In genomic region chr2:198863655-198864054, GRCh38 we compare ENCODE assay signal across 24 cellular contexts.
"Had no signal": no experiment of that assay in that cellular context is flagged by ENCODE, and none has a peak within 500 bp of the region (broad histone marks: within the 10 kb centered on the region; RNA-seq: fewer than 3 reads in every experiment).

No MANE protein-coding gene starts in this region.

- H3K4me3 ChIP-seq: heart left ventricle, lung, psoas muscle, spleen, tibial artery, upper lobe of left lung, uterus had no signal

- H3K27me3 Mint-ChIP-seq: naive B cell; stimulated activated memory B cell treated with anti-CD40 and anti-IgM and Interleukin-4, amounts not matched to agents 10 μg/mL and 1 μg/mL and 100 μg/mL, for 72 hours; stimulated activated naive CD8-positive, alpha-beta T cell treated with anti-CD3 and anti-CD28 coated beads, Interleukin-15, Interleukin-2, amounts not matched to agents 100 ng/mL and 50 ng/mL, for 24 hours had no signal

- H3K79me2 ChIP-seq: parathyroid adenoma had no signal

- H3K36me3 ChIP-seq: heart left ventricle, spleen, tibial artery, upper lobe of left lung, uterus had no signal

- H2AFZ ChIP-seq: parathyroid adenoma had no signal

- H3K27ac Mint-ChIP-seq: endodermal cell; naive B cell; nephron; stimulated activated memory B cell treated with anti-CD40 and anti-IgM and Interleukin-4, amounts not matched to agents 10 μg/mL and 1 μg/mL and 100 μg/mL, for 72 hours; stimulated activated naive CD8-positive, alpha-beta T cell treated with anti-CD3 and anti-CD28 coated beads, Interleukin-15, Interleukin-2, amounts not matched to agents 100 ng/mL and 50 ng/mL, for 24 hours had no signal

- H3K4me1 ChIP-seq: heart left ventricle, parathyroid adenoma, psoas muscle, spleen, tibial artery, upper lobe of left lung, uterus had no signal

- H3K36me3 Mint-ChIP-seq: stimulated activated memory B cell treated with anti-CD40 and anti-IgM and Interleukin-4, amounts not matched to agents 10 μg/mL and 1 μg/mL and 100 μg/mL, for 72 hours had no signal

- H3K27ac ChIP-seq: heart left ventricle, parathyroid adenoma, psoas muscle, spleen, tibial artery, upper lobe of left lung, uterus had no signal

- H3K4me1 Mint-ChIP-seq: naive B cell; nephron; stimulated activated memory B cell treated with anti-CD40 and anti-IgM and Interleukin-4, amounts not matched to agents 10 μg/mL and 1 μg/mL and 100 μg/mL, for 72 hours had no signal

- H3K4me3 Mint-ChIP-seq: endodermal cell; naive B cell; nephron; stimulated activated memory B cell treated with anti-CD40 and anti-IgM and Interleukin-4, amounts not matched to agents 10 μg/mL and 1 μg/mL and 100 μg/mL, for 72 hours; stimulated activated naive CD8-positive, alpha-beta T cell treated with anti-CD3 and anti-CD28 coated beads, Interleukin-15, Interleukin-2, amounts not matched to agents 100 ng/mL and 50 ng/mL, for 24 hours had no signal

- H3K27me3 ChIP-seq: heart left ventricle, spleen, tibial artery, upper lobe of left lung, uterus had no signal

- H3K9me3 ChIP-seq: tibial artery had no signal

- DNase-seq: effector CD4-positive, alpha-beta T cell; endodermal cell; erythroblast; heart left ventricle; hippocampal formation; left colon; left ventricle myocardium superior; mesenchymal stem cell; naive B cell; occipital lobe; psoas muscle; spleen; stimulated activated CD4-positive, alpha-beta T cell treated with anti-CD3 and anti-CD28 coated beads, Interleukin-15, amount 100 ng/mL, for 24 hours; stimulated activated CD4-positive, alpha-beta T cell treated with anti-CD3 and anti-CD28 coated beads, Interleukin-1b, Interleukin-23, amount 100 ng/mL, for 48 hours; stimulated activated CD4-positive, alpha-beta T cell treated with anti-CD3 and anti-CD28 coated beads, Interleukin-4, amount 100 ng/mL, for 24 hours; tibial artery; uterus had no signal

- H3K9ac ChIP-seq: parathyroid adenoma had no signal

- ATAC-seq: heart left ventricle; left colon; left ventricle myocardium superior; psoas muscle; sciatic nerve; stimulated activated memory B cell treated with anti-CD40 and anti-IgM and Interleukin-4, amounts not matched to agents 10 μg/mL and 1 μg/mL and 100 μg/mL, for 72 hours had no signal
